ENCODE assay signal across 28 cellular contexts in the genomic region with DNA sequence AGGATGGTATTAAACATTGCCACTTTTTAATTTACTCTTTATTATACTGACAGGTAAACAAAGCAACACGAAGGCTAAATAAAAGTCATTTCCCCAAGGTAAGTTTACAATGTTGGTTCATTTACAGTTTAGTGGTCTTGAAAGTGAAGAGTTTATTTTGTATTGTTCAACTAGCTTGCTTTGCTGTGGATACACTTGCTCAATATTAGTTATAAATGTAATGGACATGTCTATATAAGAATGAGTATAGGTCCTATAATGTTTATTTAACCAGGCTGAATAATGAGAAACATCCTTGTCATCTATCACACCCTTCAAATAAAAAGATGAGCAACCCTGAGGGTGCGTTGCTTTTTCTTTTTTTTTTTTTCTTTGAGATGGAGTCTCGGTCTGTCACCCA.
DNase-seq lines count a peak whose midpoint lies in the region; ATAC-seq and TF ChIP-seq lines count a peak whose summit lies in the region.
"Had no signal": no experiment of that assay in that cellular context is flagged by ENCODE, and none has a peak within 500 bp of the region (broad histone marks: within the 10 kb centered on the region; RNA-seq: fewer than 3 reads in every experiment).

No MANE protein-coding gene starts in this region.

- ATAC-seq in PC-3 (peak; percentile 95), GM21526 (IDR thresholded peaks at IDR 0.05; ENCODE audit: low FRiP score, unreplicated experiment) (no peak)
- ATAC-seq: A549; CD8-positive, alpha-beta T cell had no signal

- H3K4me2 ChIP-seq in PC-3 (ENCODE audit: low read length): peak overlapping the region; percentile 33
- H3K4me2 ChIP-seq: A549, BLaER1 had no signal

- no peaks in the 10 kb centered on the region for H3K9me3 ChIP-seq in PC-3 (ENCODE audit: low read length)
- H3K9me3 ChIP-seq: A549; BE2C; BLaER1; BLaER1 treated with 17β-estradiol and CSF1 and Interleukin-3, amounts not matched to agents 10 nM and 100 nM; Caco-2 had no signal

- H2AFZ ChIP-seq in PC-3 (ENCODE audit: low read length): no peak overlapping the region

- H3K9ac ChIP-seq in PC-3 (ENCODE audit: low read length): peak overlapping the region; percentile 66
- H3K9ac ChIP-seq: BLaER1; BLaER1 treated with 17β-estradiol and CSF1 and Interleukin-3, amounts not matched to agents 10 nM and 100 nM had no signal

- no peaks in the 10 kb centered on the region for H3F3A ChIP-seq in PC-3 (ENCODE audit: low read length, unreplicated experiment)

- no peak overlapping the region for H3K4me3 ChIP-seq in PC-3 (ENCODE audit: low read length)
- H3K4me3 ChIP-seq: A549; BLaER1; BLaER1 treated with 17β-estradiol and CSF1 and Interleukin-3, amounts not matched to agents 10 nM and 100 nM had no signal

- H4K20me1 ChIP-seq in PC-3 (ENCODE audit: low read length): no peaks in the 10 kb centered on the region
- H4K20me1 ChIP-seq: BLaER1; BLaER1 treated with 17β-estradiol and CSF1 and Interleukin-3, amounts not matched to agents 10 nM and 100 nM had no signal

- POLR2A ChIA-PET in PC-3 (lab: Charles Lee; ENCODE audit: unreplicated experiment): no interaction called here

- CTCF ChIA-PET in PC-3 (lab: Charles Lee): interaction anchor here (1.0 kb wide), 1 partner anchor 34 kb away, joined by 5 read pairs; no protein-coding TSS in a partner anchor

- BruUV-seq in PC-3 (replicated peaks; lab: Mats Ljungman, UMichigan): no TSS peak

- H3K9me2 ChIP-seq in PC-3 (replicated peaks; ENCODE audit: low read length): no peaks in the 10 kb centered on the region

- no peaks in the 10 kb centered on the region for H3K27me3 ChIP-seq in PC-3 (ENCODE audit: low read length)
- H3K27me3 ChIP-seq: BE2C; BLaER1; BLaER1 treated with 17β-estradiol and CSF1 and Interleukin-3, amounts not matched to agents 10 nM and 100 nM had no signal

- H3K79me2 ChIP-seq in PC-3 (ENCODE audit: low read length): no peaks in the 10 kb centered on the region

- DNase-seq in DMS153 (lab: John Stamatoyannopoulos, UW): peak; percentile 11
- DNase-seq in DMS153 treated with DMSO at 0.1 percent for 48 hours (lab: John Stamatoyannopoulos, UW; ENCODE audit: unreplicated experiment): no peak
- DNase-seq in PC-3: peak; percentile 72
- DNase-seq: 8988T; ACHN; AML-193; BE2C; C1 segment of cervical spinal cord; Caco-2; Calu3; CD4-positive, alpha-beta memory T cell; CD4-positive, alpha-beta T cell; CD4-positive, CD25-positive, alpha-beta regulatory T cell; CD8-positive, alpha-beta memory T cell; CD8-positive, alpha-beta T cell; COR-L47; DMS 273 treated with DMSO at 0.1 percent for 48 hours; DMS53; DMS79; DMS79 treated with DMSO at 0.1 percent for 48 hours; DND-41; EL had no signal

- no peaks in the 10 kb centered on the region for H3K36me3 ChIP-seq in PC-3 (ENCODE audit: low read depth, low read length)
- H3K36me3 ChIP-seq: BE2C; BLaER1; BLaER1 treated with 17β-estradiol and CSF1 and Interleukin-3, amounts not matched to agents 10 nM and 100 nM had no signal

- H3K27ac ChIP-seq in PC-3 (ENCODE audit: low read length): peak overlapping the region; percentile 87
- H3K27ac ChIP-seq: 22Rv1; A549; BLaER1; BLaER1 treated with 17β-estradiol and CSF1 and Interleukin-3, amounts not matched to agents 10 nM and 100 nM; C4-2B had no signal

- intact Hi-C loops in PC-3 (cut with micrococcal nuclease): loop anchor here (1.0 kb wide), 5 partner anchors 11 to 137 kb away; no protein-coding TSS in a partner anchor

- H3K4me1 ChIP-seq in PC-3 (ENCODE audit: insufficient read depth, low read length): peaks cover 18% of the 10 kb centered on the region
- H3K4me1 ChIP-seq: A549, BE2C, BLaER1, Caco-2 had no signal

- no peak for TF ChIP-seq CTCF in PC-3 (conservative IDR thresholded peaks at IDR 0.05; ENCODE audit: low read depth, low read length)
